8 cellular contexts compared by ENCODE assay signal in genomic region chr15:74843445-74843828, GRCh38. TPM values are rescaled to one million over a fixed set of nuclear protein-coding genes. Genes with fewer than 3 reads are reported as not detected.
DNase-seq lines count a peak whose midpoint lies in the region; ATAC-seq and TF ChIP-seq lines count a peak whose summit lies in the region.

No MANE protein-coding gene starts in this region.

- intact Hi-C loops in adrenal gland (cut with DNase I), result loop anchor here in 1 of 2 donors (10.0 kb wide), 1 partner anchor 51 kb away; the partner anchor contains the start of gene MPI
- intact Hi-C loops in left lung (cut with DNase I), result no loop called here
- intact Hi-C loops in testis (cut with DNase I; ENCODE audit: low total_unique reads), result loop anchor here (5.0 kb wide), 1 partner anchor 61 kb away; the partner anchor contains the start of gene CSK

- peaks cover 25 to 33% of the 10 kb centered on the region in 2 donors for H3K4me1 ChIP-seq in adrenal gland (replicated peaks in 1 of 2)
- H3K4me1 ChIP-seq in left lung, result peaks cover 17 to 30% of the 10 kb centered on the region in 2 donors
- H3K4me1 ChIP-seq in testis, result peaks cover 30% of the 10 kb centered on the region

- no peak for ATAC-seq in left lung
- no peak for ATAC-seq in GM18909 (IDR thresholded peaks at IDR 0.05; ENCODE audit: poor library complexity, unreplicated experiment)
- ATAC-seq in HG02759 (IDR thresholded peaks at IDR 0.05; ENCODE audit: unreplicated experiment), result no peak

- no peaks in the 10 kb centered on the region for H3K9me3 Mint-ChIP-seq in T-helper 1 cell treated with Interleukin-12 subunit alpha and Interleukin-12 subunit beta and Interleukin-4 antibody, amounts not matched to agents 30 μg/mL and 1 μg/mL, for 36 hours

- H3K36me3 ChIP-seq in adrenal gland (replicated peaks in 1 of 2) (peaks cover 0 to 29% of the 10 kb centered on the region in 2 donors), left lung (peaks cover 0 to 66% of the 10 kb centered on the region in 2 donors), testis (ENCODE audit: low read depth, missing control alignments) (no peaks in the 10 kb centered on the region)

- H3K36me3 Mint-ChIP-seq in T-helper 1 cell treated with Interleukin-12 subunit alpha and Interleukin-12 subunit beta and Interleukin-4 antibody, amounts not matched to agents 30 μg/mL and 1 μg/mL, for 36 hours (ENCODE audit: low read depth), result peaks cover 35% of the 10 kb centered on the region

- H3K27ac ChIP-seq in adrenal gland (peak overlapping the region; percentile 81 to 96 (median 87)), left lung (peak overlapping the region; percentile 83 to 84), testis (peak overlapping the region; percentile 89)

- peak overlapping the region in 1 of 4 donors; percentile 80 for H3K4me3 ChIP-seq in adrenal gland
- peak overlapping the region; percentile 80 to 89 for H3K4me3 ChIP-seq in left lung
- peak overlapping the region; percentile 75 to 84 for H3K4me3 ChIP-seq in testis

- no peak for DNase-seq in T-helper 1 cell
- no peak for DNase-seq in adrenal gland
- DNase-seq in left lung, result no peak
- no peak for DNase-seq in testis
- DNase-seq in hepatic stellate cell (ENCODE audit: low spot score), result no peak

- H3K4me1 Mint-ChIP-seq in T-helper 1 cell treated with Interleukin-12 subunit alpha and Interleukin-12 subunit beta and Interleukin-4 antibody, amounts not matched to agents 30 μg/mL and 1 μg/mL, for 36 hours (ENCODE audit: low read depth), result peaks cover 42% of the 10 kb centered on the region

- H3K27me3 Mint-ChIP-seq in T-helper 1 cell treated with Interleukin-12 subunit alpha and Interleukin-12 subunit beta and Interleukin-4 antibody, amounts not matched to agents 30 μg/mL and 1 μg/mL, for 36 hours (ENCODE audit: low read depth), result no peaks in the 10 kb centered on the region

- H3K27me3 ChIP-seq in adrenal gland, result no peaks in the 10 kb centered on the region
- no peaks in the 10 kb centered on the region for H3K27me3 ChIP-seq in left lung
- no peaks in the 10 kb centered on the region for H3K27me3 ChIP-seq in testis

- no peaks in the 10 kb centered on the region for H3K9me3 ChIP-seq in adrenal gland (replicated peaks in 1 of 3)
- no peaks in the 10 kb centered on the region for H3K9me3 ChIP-seq in left lung
- H3K9me3 ChIP-seq in testis, result no peaks in the 10 kb centered on the region

- H3K27ac Mint-ChIP-seq in T-helper 1 cell treated with Interleukin-12 subunit alpha and Interleukin-12 subunit beta and Interleukin-4 antibody, amounts not matched to agents 30 μg/mL and 1 μg/mL, for 36 hours, result peak overlapping the region; percentile 84

- TF ChIP-seq CTCF in adrenal gland (IDR thresholded peaks at IDR 0.05) (no peak), left lung (IDR thresholded peaks at IDR 0.05) (no peak), testis (IDR thresholded peaks at IDR 0.05) (no peak)

- TF ChIP-seq POLR2A in adrenal gland (IDR thresholded peaks at IDR 0.05) (no peak), testis (IDR thresholded peaks at IDR 0.05) (no peak)

- peak overlapping the region; percentile 89 for H3K4me3 Mint-ChIP-seq in T-helper 1 cell treated with Interleukin-12 subunit alpha and Interleukin-12 subunit beta and Interleukin-4 antibody, amounts not matched to agents 30 μg/mL and 1 μg/mL, for 36 hours

- 8 to 27% (median 10%) methylated on average over 6 to 18 of the region's 18 CpGs for WGBS in adrenal gland, 4 donors
- 0 to 2% methylated on average over 9 to 18 of the region's 18 CpGs for WGBS in testis, 2 donors

RNA-seq across cellular contexts. Expression of gene ULK3, which starts 0.5 kb away (rescaled TPM):
- total RNA-seq in adrenal gland, result 10 to 100 TPM; 30.1 to 83.6 (median 52.5) TPM
- polyA plus RNA-seq in adrenal gland, result 100 to 1,000 TPM in 2 of 3 donors, 10 to 100 TPM in 1; 21.7 to 126 (median 124) TPM
- 10 to 100 TPM; 37.4 to 45.1 TPM for total RNA-seq in left lung
- 10 to 100 TPM; 68.2 to 78.5 TPM for total RNA-seq in testis
- polyA plus RNA-seq in testis (ENCODE audit: insufficient read depth, low read depth, low replicate concordance), result 27.0 TPM

RNA-seq across cellular contexts. Expression of gene CPLX3, which starts 17.0 kb away (rescaled TPM):
- total RNA-seq in adrenal gland (1 to 10 TPM in 2 of 8 donors, under 1 TPM in 4, not detected in 2; 0.51 to 3.6 (median 0.75) TPM), left lung (not detected), testis (1 to 10 TPM; 3.7 to 5.7 TPM)
- polyA plus RNA-seq in adrenal gland (10 to 100 TPM in 2 of 3 donors, 1 to 10 TPM in 1; 1.1 to 24.1 (median 24.0) TPM), testis (ENCODE audit: insufficient read depth, low read depth, low replicate concordance) (3.6 TPM)

RNA-seq across cellular contexts. Expression of gene SCAMP2, which starts 29.7 kb away (rescaled TPM):
- 100 to 1,000 TPM in 5 of 8 donors, 10 to 100 TPM in 3; 79.1 to 185 (median 104) TPM for total RNA-seq in adrenal gland
- 100 to 1,000 TPM in 1 of 3 donors, 10 to 100 TPM in 2; 45.0 to 109 (median 61.9) TPM for polyA plus RNA-seq in adrenal gland
- 100 to 1,000 TPM; 131 to 138 TPM for total RNA-seq in left lung
- 100 to 1,000 TPM in 1 of 2 donors, 10 to 100 TPM in 1; 94.8 to 103 TPM for total RNA-seq in testis
- 130 TPM for polyA plus RNA-seq in testis (ENCODE audit: insufficient read depth, low read depth, low replicate concordance)

RNA-seq across cellular contexts. Expression of gene LMAN1L, which starts 30.8 kb away (rescaled TPM):
- 10 to 100 TPM in 1 of 8 donors, 1 to 10 TPM in 6, not detected in 1; 1.6 to 11.2 (median 5.1) TPM for total RNA-seq in adrenal gland
- 10 to 100 TPM in 1 of 3 donors, 1 to 10 TPM in 1, under 1 TPM in 1; 0.88 to 12.5 (median 7.3) TPM for polyA plus RNA-seq in adrenal gland
- under 1 TPM in 1 of 2 donors, not detected in 1; 0.39 TPM for total RNA-seq in left lung
- 1 to 10 TPM; 4.3 to 4.6 TPM for total RNA-seq in testis
- 2.2 TPM for polyA plus RNA-seq in testis (ENCODE audit: insufficient read depth, low read depth, low replicate concordance)

RNA-seq across cellular contexts. Expression of gene MPI, which starts 46.4 kb away (rescaled TPM):
- total RNA-seq in adrenal gland, result 100 to 1,000 TPM in 5 of 8 donors, 10 to 100 TPM in 3; 68.7 to 218 (median 125) TPM
- 100 to 1,000 TPM in 1 of 3 donors, 10 to 100 TPM in 2; 26.2 to 123 (median 37.9) TPM for polyA plus RNA-seq in adrenal gland
- total RNA-seq in left lung, result 10 to 100 TPM; 27.8 to 30.7 TPM
- total RNA-seq in testis, result 10 to 100 TPM; 65.4 to 78.1 TPM
- polyA plus RNA-seq in testis (ENCODE audit: insufficient read depth, low read depth, low replicate concordance), result 92.6 TPM
